8 cellular contexts compared by ENCODE assay signal in the genomic region with DNA sequence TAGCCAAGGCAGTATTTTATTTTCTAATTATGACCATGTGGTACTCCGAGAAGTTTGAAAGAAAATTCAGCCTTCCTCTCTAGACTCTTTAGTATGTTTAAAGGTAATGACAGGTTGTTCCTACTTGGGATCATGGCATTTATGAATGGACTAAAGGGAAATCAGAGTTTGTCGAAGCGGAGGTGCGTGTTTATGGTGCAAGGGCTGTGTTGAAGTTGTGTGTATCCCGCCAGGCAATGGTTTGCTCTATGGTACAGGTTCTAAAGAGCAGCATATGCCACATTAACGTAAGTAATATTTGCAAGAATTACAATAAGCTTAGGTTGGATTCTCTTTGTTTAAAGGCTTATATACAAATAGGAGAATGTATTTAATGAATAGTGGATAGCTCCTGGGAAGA. TPM values are rescaled to one million over a fixed set of nuclear protein-coding genes. Genes with fewer than 3 reads are reported as not detected.
DNase-seq lines count a peak whose midpoint lies in the region; ATAC-seq lines count a peak whose summit lies in the region.

No MANE protein-coding gene starts in this region.

- H4K91ac ChIP-seq in neuronal stem cell (ENCODE audit: low read depth, low read length, poor library complexity) = no peak overlapping the region

- no peak overlapping the region for H3K14ac ChIP-seq in neuronal stem cell (ENCODE audit: low read length)

- peak overlapping the region; percentile 85 for H2AFZ ChIP-seq in neuronal stem cell (ENCODE audit: low read length)

- no peak overlapping the region for H3K4ac ChIP-seq in neuronal stem cell (ENCODE audit: low read length)

- H3K79me1 ChIP-seq in neuronal stem cell (ENCODE audit: low read depth, low read length) = no peaks in the 10 kb centered on the region

- no peaks in the 10 kb centered on the region for H3K9me3 ChIP-seq in BLaER1 treated with 17β-estradiol and CSF1 and Interleukin-3, amounts not matched to agents 10 nM and 100 nM (replicated peaks in 1 of 11)
- H3K9me3 ChIP-seq in duodenal mucosa (ENCODE audit: control insufficient read depth in 1 of 2, low read length in 2 of 2) (no peaks in the 10 kb centered on the region), neuronal stem cell (replicated peaks in 1 of 2; ENCODE audit: control insufficient read depth in 2 of 2, insufficient read depth in 1 of 2, low read depth in 1 of 2, low read length in 2 of 2) (no peaks in the 10 kb centered on the region)

- no peaks in the 10 kb centered on the region for H3K27me3 ChIP-seq in BLaER1 treated with 17β-estradiol and CSF1 and Interleukin-3, amounts not matched to agents 10 nM and 100 nM
- H3K27me3 ChIP-seq in duodenal mucosa (ENCODE audit: control insufficient read depth in 1 of 2, insufficient read depth in 2 of 2, low read length in 2 of 2) (peaks cover 0 to 19% of the 10 kb centered on the region in 2 donors), neuronal stem cell (ENCODE audit: control insufficient read depth in 3 of 3, insufficient read depth in 3 of 3, low read depth in 1 of 3, low read length in 3 of 3) (peaks cover 0 to 4% (median 0%) of the 10 kb centered on the region in 3 experiments)

- H2BK5ac ChIP-seq in neuronal stem cell (ENCODE audit: low read length) = no peak overlapping the region

- peak overlapping the region; percentile 61 to 95 (median 73) for H3K4me2 ChIP-seq in BLaER1 treated with 17β-estradiol and CSF1 and Interleukin-3, amounts not matched to agents 10 nM and 100 nM
- peak overlapping the region; percentile 87 for H3K4me2 ChIP-seq in neuronal stem cell (ENCODE audit: insufficient read depth, low read length, poor library complexity, severe bottlenecking)

- H2BK120ac ChIP-seq in neuronal stem cell (ENCODE audit: low read depth, low read length) = no peak overlapping the region

- peaks cover 34 to 52% (median 39%) of the 10 kb centered on the region in 10 experiments for H3K4me1 ChIP-seq in BLaER1 treated with 17β-estradiol and CSF1 and Interleukin-3, amounts not matched to agents 10 nM and 100 nM
- H3K4me1 ChIP-seq in duodenal mucosa (ENCODE audit: control insufficient read depth in 1 of 2, insufficient read depth in 2 of 2, low read length in 2 of 2) = peaks cover 7 to 8% of the 10 kb centered on the region in 2 donors
- H3K4me1 ChIP-seq in neuronal stem cell (ENCODE audit: control insufficient read depth in 2 of 2, insufficient read depth in 1 of 2, low read depth in 1 of 2, low read length in 2 of 2) = peaks cover 1 to 3% of the 10 kb centered on the region in 2 donors

- no peaks in the 10 kb centered on the region for H3K36me3 ChIP-seq in BLaER1 treated with 17β-estradiol and CSF1 and Interleukin-3, amounts not matched to agents 10 nM and 100 nM
- H3K36me3 ChIP-seq in duodenal mucosa (ENCODE audit: control insufficient read depth in 1 of 2, insufficient read depth in 2 of 2, low read length in 2 of 2) = no peaks in the 10 kb centered on the region
- no peaks in the 10 kb centered on the region for H3K36me3 ChIP-seq in neuronal stem cell (replicated peaks in 1 of 2; ENCODE audit: control insufficient read depth in 2 of 2, insufficient read depth in 2 of 2, low read length in 2 of 2)

- H2AK5ac ChIP-seq in neuronal stem cell (ENCODE audit: low read depth, low read length) = no peak overlapping the region

- no peak overlapping the region for H2BK12ac ChIP-seq in neuronal stem cell (ENCODE audit: low read length)

- peak overlapping the region; percentile 27 to 93 (median 89); a peak in 21 of 22 replicates for H3K27ac ChIP-seq in BLaER1 treated with 17β-estradiol and CSF1 and Interleukin-3, amounts not matched to agents 10 nM and 100 nM
- H3K27ac ChIP-seq in duodenal mucosa (ENCODE audit: low read depth, low read length) (no peak overlapping the region), neuronal stem cell (replicated peaks; ENCODE audit: low read length) (no peak overlapping the region)

- H3K4me3 ChIP-seq in BLaER1 treated with 17β-estradiol and CSF1 and Interleukin-3, amounts not matched to agents 10 nM and 100 nM = peak overlapping the region; percentile 75 to 81 (median 79)
- peak overlapping the region; percentile 53 for H3K4me3 ChIP-seq in Jurkat, Clone E6-1 (ENCODE audit: low read length)
- peak overlapping the region; percentile 69 to 74 for H3K4me3 ChIP-seq in duodenal mucosa (ENCODE audit: low read depth in 1 of 2, low read length in 2 of 2)
- peak overlapping the region in 1 of 2 donors; percentile 55 for H3K4me3 ChIP-seq in neuronal stem cell (ENCODE audit: low read length in 2 of 2)

- H3K23ac ChIP-seq in neuronal stem cell (ENCODE audit: low read depth, low read length, poor library complexity) = no peak overlapping the region

- H3K9ac ChIP-seq in BLaER1 treated with 17β-estradiol and CSF1 and Interleukin-3, amounts not matched to agents 10 nM and 100 nM = peak overlapping the region; percentile 75 to 89 (median 85)
- H3K9ac ChIP-seq in duodenal mucosa (ENCODE audit: low read depth in 1 of 2, low read length in 2 of 2) = no peak overlapping the region
- H3K9ac ChIP-seq in neuronal stem cell (ENCODE audit: low read depth, low read length, poor library complexity) = no peak overlapping the region

- H2BK15ac ChIP-seq in neuronal stem cell (ENCODE audit: low read length) = no peak overlapping the region

- H3K18ac ChIP-seq in neuronal stem cell (ENCODE audit: low read length) = no peak overlapping the region

- no peak for DNase-seq in Jurkat, Clone E6-1 (ENCODE audit: low read depth, low spot score)
- DNase-seq in neuronal stem cell (ENCODE audit: low spot score) = no peak
- DNase-seq in 8988T = no peak
- DNase-seq in SK-N-DZ (ENCODE audit: low spot score) = no peak

- no peak overlapping the region for H4K8ac ChIP-seq in neuronal stem cell (ENCODE audit: low read depth, low read length)

- peaks cover 0 to 11% (median 0%) of the 10 kb centered on the region in 11 experiments; a peak in 3 of 22 replicates for H4K20me1 ChIP-seq in BLaER1 treated with 17β-estradiol and CSF1 and Interleukin-3, amounts not matched to agents 10 nM and 100 nM

- no CpG with 5 or more reads among the region's 6 CpGs for WGBS in neuronal stem cell (ENCODE audit: extremely low coverage in 2 of 2, insufficient read length in 2 of 2, insufficient replicate concordance in 1 of 2), 2 donors

- no peak for ATAC-seq in HG02763 (IDR thresholded peaks at IDR 0.05; ENCODE audit: unreplicated experiment)
- no peak for ATAC-seq in GM21367 (IDR thresholded peaks at IDR 0.05; ENCODE audit: unreplicated experiment)

RNA-seq across cellular contexts. Expression of a gene that starts 0.7 kb away (rescaled TPM):
- not detected for polyA plus RNA-seq in Jurkat, Clone E6-1 (2012; ENCODE audit: insufficient read depth, insufficient read length)
- polyA plus RNA-seq in neuronal stem cell (2013, experiment 1 of 2) = 0.53 TPM
- 0.62 TPM for polyA plus RNA-seq in neuronal stem cell (2013, experiment 2 of 2)
- not detected in 2 replicates for polyA plus RNA-seq in SK-N-DZ (2014; cell fraction: cytosol; rRNA removed)
- polyA plus RNA-seq in SK-N-DZ (2014; cell fraction: nucleus; rRNA removed) = not detected in 2 replicates

Comparison
In these comparisons a context has a peak if more than half of its experiments do, and no peak if none do; other contexts are left out.
1. H3K27ac ChIP-seq: peak in BLaER1 treated with 17β-estradiol and CSF1 and Interleukin-3, amounts not matched to agents 10 nM and 100 nM (11 of 11); none in duodenal mucosa (single experiment) and neuronal stem cell (single experiment).
2. H3K9ac ChIP-seq: peak in BLaER1 treated with 17β-estradiol and CSF1 and Interleukin-3, amounts not matched to agents 10 nM and 100 nM (11 of 11); none in duodenal mucosa (0 of 2) and neuronal stem cell (single experiment).